In genomic region chrX:112769034-112769433, GRCh38 we compare ENCODE assay signal across 15 cellular contexts.
"Had no signal": no experiment of that assay in that cellular context is flagged by ENCODE, and none has a peak within 500 bp of the region (broad histone marks: within the 10 kb centered on the region; RNA-seq: fewer than 3 reads in every experiment).

No MANE protein-coding gene starts in this region.

- ATAC-seq: left lobe of liver; naive thymus-derived CD4-positive, alpha-beta T cell; stimulated activated naive CD8-positive, alpha-beta T cell treated with anti-CD3 and anti-CD28 coated beads, Interleukin-15, Interleukin-2, amounts not matched to agents 100 U/mL and 50 U/mL, for 24 hours; WTC11 had no signal

- H3K9me3 ChIP-seq: transverse colon, vagina had no signal

- H3K4me1 ChIP-seq: transverse colon, vagina had no signal

- H3K79me2 ChIP-seq: hepatocyte had no signal

- DNase-seq: activated CD4-positive, alpha-beta T cell treated with anti-CD3 and anti-CD28 coated beads for 4 hours; activated naive CD4-positive, alpha-beta T cell; activated naive CD8-positive, alpha-beta T cell treated with anti-CD3 and anti-CD28 coated beads, Interleukin-2, amount 10 ng/mL, durations not matched to agents 7 days and 5 days; effector memory CD4-positive, alpha-beta T cell; naive thymus-derived CD4-positive, alpha-beta T cell; retina; stimulated activated CD4-positive, alpha-beta T cell treated with anti-CD3 and anti-CD28 coated beads, Interleukin-4, amount 100 ng/mL, for 24 hours; stimulated activated CD8-positive, alpha-beta memory T cell treated with anti-CD3 and anti-CD28 coated beads, Interleukin-4, amount 100 ng/mL, for 48 hours; stimulated activated naive CD8-positive, alpha-beta T cell treated with anti-CD3 and anti-CD28 coated beads, Interleukin-15, Interleukin-2, amounts not matched to agents 100 U/mL and 50 U/mL, for 24 hours; T-helper 2 cell; transverse colon had no signal

- H3K4me3 ChIP-seq: hepatocyte, transverse colon, vagina had no signal

- H2AFZ ChIP-seq: hepatocyte had no signal

- H3K36me3 ChIP-seq: transverse colon, vagina had no signal

- H3K27ac ChIP-seq: hepatocyte, transverse colon, vagina had no signal

- H3K27me3 ChIP-seq: hepatocyte, transverse colon, vagina had no signal

- H3K4me2 ChIP-seq: hepatocyte had no signal
